24 cellular contexts compared by ENCODE assay signal in the genomic region with DNA sequence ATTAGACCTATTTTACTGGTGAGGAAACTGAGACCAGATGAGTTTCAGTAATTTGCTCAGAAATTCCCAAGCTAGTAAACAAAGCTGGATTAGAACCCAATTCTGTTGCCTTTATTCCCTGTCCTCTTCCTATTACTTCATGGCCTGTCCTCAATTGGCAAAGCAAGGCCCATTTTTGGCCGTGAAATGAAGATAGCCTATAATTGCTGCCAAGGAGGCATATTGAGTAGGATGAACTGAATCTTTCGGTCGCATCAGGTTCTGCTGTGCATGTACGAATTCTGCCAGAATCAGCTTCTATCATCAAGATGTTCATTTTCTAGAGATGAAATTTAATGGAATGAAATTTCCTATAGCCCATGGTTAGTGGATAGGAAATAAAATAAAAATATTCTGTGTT.
"Had no signal": no experiment of that assay in that cellular context is flagged by ENCODE, and none has a peak within 500 bp of the region (broad histone marks: within the 10 kb centered on the region; RNA-seq: fewer than 3 reads in every experiment).

No MANE protein-coding gene starts in this region.

- ATAC-seq: naive thymus-derived CD8-positive, alpha-beta T cell; natural killer cell treated with Interleukin-12 subunit alpha and Interleukin-12 subunit beta and Interleukin-15 and Interleukin-18, amount 100 ng/mL, for 72 hours; pancreas; psoas muscle; right cardiac atrium; right lobe of liver; stimulated activated effector memory CD8-positive, alpha-beta T cell treated with anti-CD3 and anti-CD28 coated beads, Interleukin-12 subunit alpha, Interleukin-12 subunit beta, amount 100 ng/mL, for 72 hours; stimulated activated naive B cell treated with anti-CD40 and anti-IgM and Interleukin-4, amounts not matched to agents 10 μg/mL and 1 μg/mL and 100 μg/mL, for 72 hours had no signal

- DNase-seq: naive B cell; naive thymus-derived CD8-positive, alpha-beta T cell; nephron progenitor cell; occipital lobe; pancreas; posterior cingulate gyrus; psoas muscle; right cardiac atrium; right lobe of liver; sigmoid colon; small intestine; stimulated activated CD4-positive, alpha-beta T cell treated with anti-CD3 and anti-CD28 coated beads, Interleukin-15, amount 100 ng/mL, for 24 hours; stimulated activated CD4-positive, alpha-beta T cell treated with anti-CD3 and anti-CD28 coated beads, Interleukin-2, amount 100 ng/mL, for 24 hours; stimulated activated CD4-positive, alpha-beta T cell treated with anti-CD3 and anti-CD28 coated beads, Interleukin-2, amount 100 ng/mL, for 48 hours; stimulated activated CD4-positive, alpha-beta T cell treated with anti-CD3 and anti-CD28 coated beads, Interleukin-4, amount 100 ng/mL, for 24 hours; stimulated activated naive B cell treated with anti-CD40 and anti-IgM and Interleukin-4, amounts not matched to agents 10 μg/mL and 1 μg/mL and 100 μg/mL, for 72 hours; stimulated activated naive CD4-positive, alpha-beta T cell treated with Interleukin-2 at 50 U/mL for 16 hours; stomach; thyroid gland; trophoblast cell; upper lobe of left lung; uterus had no signal
